1 cellular context compared by ENCODE assay signal in the genomic region with DNA sequence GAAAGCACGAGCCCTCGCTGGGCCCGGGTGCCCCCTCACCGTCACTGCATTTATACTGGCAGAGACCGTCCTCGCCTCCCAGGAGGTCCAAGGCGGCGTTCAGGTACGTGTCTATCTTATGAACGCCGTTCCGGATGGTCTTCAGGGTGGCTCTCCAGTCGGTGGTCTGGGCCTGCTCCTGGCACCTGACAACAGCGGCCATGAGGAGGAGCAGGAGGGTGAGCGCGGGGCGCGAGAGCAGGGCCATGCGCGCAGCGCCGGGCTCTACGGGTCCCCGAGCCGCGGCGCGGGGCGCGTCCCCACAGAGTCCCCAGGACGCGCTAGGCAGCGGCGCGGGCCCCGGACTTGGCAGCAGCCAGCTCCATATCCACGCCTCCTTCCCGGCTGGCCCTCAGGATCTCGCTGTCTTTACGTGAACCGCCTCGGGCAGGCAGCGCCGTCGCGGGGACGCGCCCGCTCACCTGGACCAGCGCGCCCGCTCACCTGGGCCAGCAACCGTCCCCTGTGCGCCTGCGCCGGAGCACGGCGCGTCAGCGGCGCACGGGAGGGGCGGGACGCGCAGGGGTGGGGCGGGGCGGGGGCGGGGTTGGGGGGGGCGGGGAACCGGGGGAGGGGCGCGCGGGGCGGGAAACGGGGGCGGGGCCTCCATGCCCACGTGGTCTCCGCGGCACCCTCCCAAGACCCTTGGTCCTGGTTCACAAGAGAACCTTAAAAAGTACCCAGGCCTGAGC.
TF ChIP-seq lines count a peak whose summit lies in the region.

A gene (minus strand): TSS at position 508 of the 731 bp plus-strand sequence. CDS start 261 bp downstream, at position 247.

TF ChIP-seq in HepG2, 621 proteins besides CTCF, POLR2A, EP300 and RAD21 (continued from another document and continues in another):
- TF ChIP-seq, protein P1, sequence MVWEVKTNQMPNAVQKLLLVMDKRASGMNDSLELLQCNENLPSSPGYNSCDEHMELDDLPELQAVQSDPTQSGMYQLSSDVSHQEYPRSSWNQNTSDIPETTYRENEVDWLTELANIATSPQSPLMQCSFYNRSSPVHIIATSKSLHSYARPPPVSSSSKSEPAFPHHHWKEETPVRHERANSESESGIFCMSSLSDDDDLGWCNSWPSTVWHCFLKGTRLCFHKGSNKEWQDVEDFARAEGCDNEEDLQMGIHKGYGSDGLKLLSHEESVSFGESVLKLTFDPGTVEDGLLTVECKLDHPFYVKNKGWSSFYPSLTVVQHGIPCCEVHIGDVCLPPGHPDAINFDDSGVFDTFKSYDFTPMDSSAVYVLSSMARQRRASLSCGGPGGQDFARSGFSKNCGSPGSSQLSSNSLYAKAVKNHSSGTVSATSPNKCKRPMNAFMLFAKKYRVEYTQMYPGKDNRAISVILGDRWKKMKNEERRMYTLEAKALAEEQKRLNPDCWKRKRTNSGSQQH (CRISPR knock-in tag; IDR thresholded peaks at IDR 0.05; ENCODE audit: low read depth): no peak
- TF ChIP-seq CHD4 (IDR thresholded peaks at IDR 0.05; ENCODE audit: borderline replicate concordance, low read length) (no peak), REPIN1 (CRISPR knock-in tag; IDR thresholded peaks at IDR 0.05; ENCODE audit: borderline replicate concordance, low read depth) (0 out of 2 replicates have a peak, but pooled peaks have one; percentile 59), ZNF615 (CRISPR knock-in tag; IDR thresholded peaks at IDR 0.05; ENCODE audit: borderline replicate concordance) (no peak), ZNF343 (CRISPR knock-in tag; IDR thresholded peaks at IDR 0.05) (no peak), SKI (IDR thresholded peaks at IDR 0.05; ENCODE audit: partially characterized antibody) (no peak), RAD51 (IDR thresholded peaks at IDR 0.05; ENCODE audit: borderline replicate concordance) (no peak), ZNF724P (CRISPR knock-in tag; IDR thresholded peaks at IDR 0.05; ENCODE audit: borderline replicate concordance) (no peak), ZNF737 (CRISPR knock-in tag; IDR thresholded peaks at IDR 0.05; ENCODE audit: borderline replicate concordance) (no peak), ZBTB21 (CRISPR knock-in tag; IDR thresholded peaks at IDR 0.05) (no peak), ZNF367 (CRISPR knock-in tag; IDR thresholded peaks at IDR 0.05; ENCODE audit: borderline replicate concordance) (no peak), CHD2 (IDR thresholded peaks at IDR 0.05; ENCODE audit: low read depth, low read length) (peak; percentile 77), ZNF331 (CRISPR knock-in tag; IDR thresholded peaks at IDR 0.05) (no peak; the same call in 1 of the 2 replicates), ZNF776 (CRISPR knock-in tag; IDR thresholded peaks at IDR 0.05) (peak; percentile 73; the same call in 1 of the 2 replicates), REXO4 (CRISPR knock-in tag; IDR thresholded peaks at IDR 0.05; ENCODE audit: borderline replicate concordance) (peak; percentile 76; the same call in 1 of the 2 replicates), RFX1 (IDR thresholded peaks at IDR 0.05) (no peak), SP140L (CRISPR knock-in tag; IDR thresholded peaks at IDR 0.05; ENCODE audit: borderline replicate concordance) (no peak), ZNF24 (IDR thresholded peaks at IDR 0.05) (no peak), CREM (IDR thresholded peaks at IDR 0.05) (no peak), CREM (CRISPR knock-in tag; IDR thresholded peaks at IDR 0.05) (no peak)
- TF ChIP-seq, protein P2, sequence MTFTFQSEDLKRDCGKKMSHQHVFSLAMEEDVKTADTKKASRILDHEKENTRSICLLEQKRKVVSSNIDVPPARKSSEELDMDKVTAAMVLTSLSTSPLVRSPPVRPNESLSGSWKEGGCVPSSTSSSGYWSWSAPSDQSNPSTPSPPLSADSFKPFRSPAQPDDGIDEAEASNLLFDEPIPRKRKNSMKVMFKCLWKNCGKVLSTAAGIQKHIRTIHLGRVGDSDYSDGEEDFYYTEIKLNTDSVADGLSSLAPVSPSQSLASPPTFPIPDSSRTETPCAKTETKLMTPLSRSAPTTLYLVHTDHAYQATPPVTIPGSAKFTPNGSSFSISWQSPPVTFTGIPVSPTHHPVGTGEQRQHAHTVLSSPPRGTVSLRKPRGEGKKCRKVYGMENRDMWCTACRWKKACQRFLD (CRISPR knock-in tag; IDR thresholded peaks at IDR 0.05; ENCODE audit: borderline replicate concordance): no peak
- TF ChIP-seq, protein P3, sequence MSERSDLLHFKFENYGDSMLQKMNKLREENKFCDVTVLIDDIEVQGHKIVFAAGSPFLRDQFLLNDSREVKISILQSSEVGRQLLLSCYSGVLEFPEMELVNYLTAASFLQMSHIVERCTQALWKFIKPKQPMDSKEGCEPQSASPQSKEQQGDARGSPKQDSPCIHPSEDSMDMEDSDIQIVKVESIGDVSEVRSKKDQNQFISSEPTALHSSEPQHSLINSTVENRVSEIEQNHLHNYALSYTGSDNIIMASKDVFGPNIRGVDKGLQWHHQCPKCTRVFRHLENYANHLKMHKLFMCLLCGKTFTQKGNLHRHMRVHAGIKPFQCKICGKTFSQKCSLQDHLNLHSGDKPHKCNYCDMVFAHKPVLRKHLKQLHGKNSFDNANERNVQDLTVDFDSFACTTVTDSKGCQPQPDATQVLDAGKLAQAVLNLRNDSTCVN (CRISPR knock-in tag; IDR thresholded peaks at IDR 0.05; ENCODE audit: borderline replicate concordance): no peak
- TF ChIP-seq, protein P4, sequence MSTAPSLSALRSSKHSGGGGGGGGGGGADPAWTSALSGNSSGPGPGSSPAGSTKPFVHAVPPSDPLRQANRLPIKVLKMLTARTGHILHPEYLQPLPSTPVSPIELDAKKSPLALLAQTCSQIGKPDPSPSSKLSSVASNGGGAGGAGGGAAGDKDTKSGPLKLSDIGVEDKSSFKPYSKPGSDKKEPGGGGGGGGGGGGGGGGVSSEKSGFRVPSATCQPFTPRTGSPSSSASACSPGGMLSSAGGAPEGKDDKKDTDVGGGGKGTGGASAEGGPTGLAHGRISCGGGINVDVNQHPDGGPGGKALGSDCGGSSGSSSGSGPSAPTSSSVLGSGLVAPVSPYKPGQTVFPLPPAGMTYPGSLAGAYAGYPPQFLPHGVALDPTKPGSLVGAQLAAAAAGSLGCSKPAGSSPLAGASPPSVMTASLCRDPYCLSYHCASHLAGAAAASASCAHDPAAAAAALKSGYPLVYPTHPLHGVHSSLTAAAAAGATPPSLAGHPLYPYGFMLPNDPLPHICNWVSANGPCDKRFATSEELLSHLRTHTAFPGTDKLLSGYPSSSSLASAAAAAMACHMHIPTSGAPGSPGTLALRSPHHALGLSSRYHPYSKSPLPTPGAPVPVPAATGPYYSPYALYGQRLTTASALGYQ (CRISPR knock-in tag; IDR thresholded peaks at IDR 0.05): no peak
- TF ChIP-seq, protein P5, sequence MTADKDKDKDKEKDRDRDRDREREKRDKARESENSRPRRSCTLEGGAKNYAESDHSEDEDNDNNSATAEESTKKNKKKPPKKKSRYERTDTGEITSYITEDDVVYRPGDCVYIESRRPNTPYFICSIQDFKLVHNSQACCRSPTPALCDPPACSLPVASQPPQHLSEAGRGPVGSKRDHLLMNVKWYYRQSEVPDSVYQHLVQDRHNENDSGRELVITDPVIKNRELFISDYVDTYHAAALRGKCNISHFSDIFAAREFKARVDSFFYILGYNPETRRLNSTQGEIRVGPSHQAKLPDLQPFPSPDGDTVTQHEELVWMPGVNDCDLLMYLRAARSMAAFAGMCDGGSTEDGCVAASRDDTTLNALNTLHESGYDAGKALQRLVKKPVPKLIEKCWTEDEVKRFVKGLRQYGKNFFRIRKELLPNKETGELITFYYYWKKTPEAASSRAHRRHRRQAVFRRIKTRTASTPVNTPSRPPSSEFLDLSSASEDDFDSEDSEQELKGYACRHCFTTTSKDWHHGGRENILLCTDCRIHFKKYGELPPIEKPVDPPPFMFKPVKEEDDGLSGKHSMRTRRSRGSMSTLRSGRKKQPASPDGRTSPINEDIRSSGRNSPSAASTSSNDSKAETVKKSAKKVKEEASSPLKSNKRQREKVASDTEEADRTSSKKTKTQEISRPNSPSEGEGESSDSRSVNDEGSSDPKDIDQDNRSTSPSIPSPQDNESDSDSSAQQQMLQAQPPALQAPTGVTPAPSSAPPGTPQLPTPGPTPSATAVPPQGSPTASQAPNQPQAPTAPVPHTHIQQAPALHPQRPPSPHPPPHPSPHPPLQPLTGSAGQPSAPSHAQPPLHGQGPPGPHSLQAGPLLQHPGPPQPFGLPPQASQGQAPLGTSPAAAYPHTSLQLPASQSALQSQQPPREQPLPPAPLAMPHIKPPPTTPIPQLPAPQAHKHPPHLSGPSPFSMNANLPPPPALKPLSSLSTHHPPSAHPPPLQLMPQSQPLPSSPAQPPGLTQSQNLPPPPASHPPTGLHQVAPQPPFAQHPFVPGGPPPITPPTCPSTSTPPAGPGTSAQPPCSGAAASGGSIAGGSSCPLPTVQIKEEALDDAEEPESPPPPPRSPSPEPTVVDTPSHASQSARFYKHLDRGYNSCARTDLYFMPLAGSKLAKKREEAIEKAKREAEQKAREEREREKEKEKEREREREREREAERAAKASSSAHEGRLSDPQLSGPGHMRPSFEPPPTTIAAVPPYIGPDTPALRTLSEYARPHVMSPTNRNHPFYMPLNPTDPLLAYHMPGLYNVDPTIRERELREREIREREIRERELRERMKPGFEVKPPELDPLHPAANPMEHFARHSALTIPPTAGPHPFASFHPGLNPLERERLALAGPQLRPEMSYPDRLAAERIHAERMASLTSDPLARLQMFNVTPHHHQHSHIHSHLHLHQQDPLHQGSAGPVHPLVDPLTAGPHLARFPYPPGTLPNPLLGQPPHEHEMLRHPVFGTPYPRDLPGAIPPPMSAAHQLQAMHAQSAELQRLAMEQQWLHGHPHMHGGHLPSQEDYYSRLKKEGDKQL (CRISPR knock-in tag; IDR thresholded peaks at IDR 0.05; ENCODE audit: low read depth): no peak
- TF ChIP-seq, protein P6, sequence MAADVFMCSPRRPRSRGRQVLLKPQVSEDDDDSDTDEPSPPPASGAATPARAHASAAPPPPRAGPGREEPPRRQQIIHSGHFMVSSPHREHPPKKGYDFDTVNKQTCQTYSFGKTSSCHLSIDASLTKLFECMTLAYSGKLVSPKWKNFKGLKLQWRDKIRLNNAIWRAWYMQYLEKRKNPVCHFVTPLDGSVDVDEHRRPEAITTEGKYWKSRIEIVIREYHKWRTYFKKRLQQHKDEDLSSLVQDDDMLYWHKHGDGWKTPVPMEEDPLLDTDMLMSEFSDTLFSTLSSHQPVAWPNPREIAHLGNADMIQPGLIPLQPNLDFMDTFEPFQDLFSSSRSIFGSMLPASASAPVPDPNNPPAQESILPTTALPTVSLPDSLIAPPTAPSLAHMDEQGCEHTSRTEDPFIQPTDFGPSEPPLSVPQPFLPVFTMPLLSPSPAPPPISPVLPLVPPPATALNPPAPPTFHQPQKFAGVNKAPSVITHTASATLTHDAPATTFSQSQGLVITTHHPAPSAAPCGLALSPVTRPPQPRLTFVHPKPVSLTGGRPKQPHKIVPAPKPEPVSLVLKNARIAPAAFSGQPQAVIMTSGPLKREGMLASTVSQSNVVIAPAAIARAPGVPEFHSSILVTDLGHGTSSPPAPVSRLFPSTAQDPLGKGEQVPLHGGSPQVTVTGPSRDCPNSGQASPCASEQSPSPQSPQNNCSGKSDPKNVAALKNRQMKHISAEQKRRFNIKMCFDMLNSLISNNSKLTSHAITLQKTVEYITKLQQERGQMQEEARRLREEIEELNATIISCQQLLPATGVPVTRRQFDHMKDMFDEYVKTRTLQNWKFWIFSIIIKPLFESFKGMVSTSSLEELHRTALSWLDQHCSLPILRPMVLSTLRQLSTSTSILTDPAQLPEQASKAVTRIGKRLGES (CRISPR knock-in tag; IDR thresholded peaks at IDR 0.05; ENCODE audit: borderline replicate concordance): no peak
- TF ChIP-seq, protein P7, sequence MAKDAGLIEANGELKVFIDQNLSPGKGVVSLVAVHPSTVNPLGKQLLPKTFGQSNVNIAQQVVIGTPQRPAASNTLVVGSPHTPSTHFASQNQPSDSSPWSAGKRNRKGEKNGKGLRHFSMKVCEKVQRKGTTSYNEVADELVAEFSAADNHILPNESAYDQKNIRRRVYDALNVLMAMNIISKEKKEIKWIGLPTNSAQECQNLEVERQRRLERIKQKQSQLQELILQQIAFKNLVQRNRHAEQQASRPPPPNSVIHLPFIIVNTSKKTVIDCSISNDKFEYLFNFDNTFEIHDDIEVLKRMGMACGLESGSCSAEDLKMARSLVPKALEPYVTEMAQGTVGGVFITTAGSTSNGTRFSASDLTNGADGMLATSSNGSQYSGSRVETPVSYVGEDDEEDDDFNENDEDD (CRISPR knock-in tag; IDR thresholded peaks at IDR 0.05; ENCODE audit: borderline replicate concordance): no peak
- TF ChIP-seq, protein P8, sequence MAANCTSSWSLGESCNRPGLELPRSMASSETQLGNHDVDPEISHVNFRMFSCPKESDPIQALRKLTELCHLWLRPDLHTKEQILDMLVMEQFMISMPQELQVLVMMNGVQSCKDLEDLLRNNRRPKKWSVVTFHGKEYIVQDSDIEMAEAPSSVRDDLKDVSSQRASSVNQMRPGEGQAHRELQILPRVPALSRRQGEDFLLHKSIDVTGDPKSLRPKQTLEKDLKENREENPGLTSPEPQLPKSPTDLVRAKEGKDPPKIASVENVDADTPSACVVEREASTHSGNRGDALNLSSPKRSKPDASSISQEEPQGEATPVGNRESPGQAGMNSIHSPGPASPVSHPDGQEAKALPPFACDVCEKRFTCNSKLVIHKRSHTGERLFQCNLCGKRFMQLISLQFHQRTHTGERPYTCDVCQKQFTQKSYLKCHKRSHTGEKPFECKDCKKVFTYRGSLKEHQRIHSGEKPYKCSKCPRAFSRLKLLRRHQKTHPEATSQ (CRISPR knock-in tag; IDR thresholded peaks at IDR 0.05; ENCODE audit: borderline replicate concordance): no peak
- TF ChIP-seq, protein P9, sequence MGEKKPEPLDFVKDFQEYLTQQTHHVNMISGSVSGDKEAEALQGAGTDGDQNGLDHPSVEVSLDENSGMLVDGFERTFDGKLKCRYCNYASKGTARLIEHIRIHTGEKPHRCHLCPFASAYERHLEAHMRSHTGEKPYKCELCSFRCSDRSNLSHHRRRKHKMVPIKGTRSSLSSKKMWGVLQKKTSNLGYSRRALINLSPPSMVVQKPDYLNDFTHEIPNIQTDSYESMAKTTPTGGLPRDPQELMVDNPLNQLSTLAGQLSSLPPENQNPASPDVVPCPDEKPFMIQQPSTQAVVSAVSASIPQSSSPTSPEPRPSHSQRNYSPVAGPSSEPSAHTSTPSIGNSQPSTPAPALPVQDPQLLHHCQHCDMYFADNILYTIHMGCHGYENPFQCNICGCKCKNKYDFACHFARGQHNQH (CRISPR knock-in tag; IDR thresholded peaks at IDR 0.05): no peak
